Comparison of ENCODE assay signal across 8 cellular contexts in genomic region chrX:386239-386767, GRCh38. TPM values are rescaled to one million over a fixed set of nuclear protein-coding genes. Genes with fewer than 3 reads are reported as not detected.
A peak's percentile ranks its signal among the peaks of the same experiment; 100 is the strongest.
DNase-seq lines count a peak whose midpoint lies in the region; ATAC-seq and TF ChIP-seq lines count a peak whose summit lies in the region.

No MANE protein-coding gene starts in this region.

- peaks cover 15% of the 10 kb centered on the region for H3K4me1 Mint-ChIP-seq in stimulated activated naive CD8-positive, alpha-beta T cell treated with anti-CD3 and anti-CD28 coated beads, Interleukin-15, Interleukin-2, amounts not matched to agents 100 ng/mL and 50 ng/mL, for 24 hours (ENCODE audit: low read depth)

- no peak for TF ChIP-seq CTCF in BE2C (IDR thresholded peaks at IDR 0.05; ENCODE audit: low read depth, low read length)
- no peak for TF ChIP-seq CTCF in adrenal gland (IDR thresholded peaks at IDR 0.05)
- TF ChIP-seq CTCF in lower leg skin (IDR thresholded peaks at IDR 0.05), result no peak

- H3K27ac ChIP-seq in HUES64 (ENCODE audit: low read depth, low read length) (peak overlapping the region; percentile 99; the same call in 1 of the 2 replicates), adrenal gland (peak overlapping the region in 4 of 5 donors; percentile 94 to 99 (median 98))

- H3K4me1 ChIP-seq in BE2C (no peaks in the 10 kb centered on the region), HUES64 (ENCODE audit: insufficient read depth, low read length) (no peaks in the 10 kb centered on the region), adrenal gland (replicated peaks in 1 of 2) (peaks cover 5 to 7% of the 10 kb centered on the region in 2 donors)

- H3K9me3 Mint-ChIP-seq in stimulated activated naive CD8-positive, alpha-beta T cell treated with anti-CD3 and anti-CD28 coated beads, Interleukin-15, Interleukin-2, amounts not matched to agents 100 ng/mL and 50 ng/mL, for 24 hours, result no peaks in the 10 kb centered on the region

- H3K27ac Mint-ChIP-seq in stimulated activated naive CD8-positive, alpha-beta T cell treated with anti-CD3 and anti-CD28 coated beads, Interleukin-15, Interleukin-2, amounts not matched to agents 100 ng/mL and 50 ng/mL, for 24 hours, result no peak overlapping the region

- peak overlapping the region; percentile 75 for H3K4me3 Mint-ChIP-seq in stimulated activated naive CD8-positive, alpha-beta T cell treated with anti-CD3 and anti-CD28 coated beads, Interleukin-15, Interleukin-2, amounts not matched to agents 100 ng/mL and 50 ng/mL, for 24 hours

- H3K9me3 ChIP-seq in BE2C (no peaks in the 10 kb centered on the region), HUES64 (ENCODE audit: insufficient read depth, low read depth, low read length) (no peaks in the 10 kb centered on the region), adrenal gland (replicated peaks in 1 of 3) (no peaks in the 10 kb centered on the region)

- peak; percentile 29 for ATAC-seq in GM21390 (IDR thresholded peaks at IDR 0.05; ENCODE audit: unreplicated experiment)

- under 1% methylated on average over 57 of the region's 57 CpGs for WGBS in HUES64
- 0 to 1% (median 1%) methylated on average over 8 to 57 of the region's 57 CpGs for WGBS in adrenal gland, 4 donors
- 1 to 2% methylated on average over 11 to 22 of the region's 57 CpGs for WGBS in lower leg skin, 2 donors

- H3K9ac ChIP-seq in HUES64 (ENCODE audit: low read depth, low read length), result peak overlapping the region; percentile 99

- H3K27me3 ChIP-seq in BE2C, result no peaks in the 10 kb centered on the region
- H3K27me3 ChIP-seq in HUES64 (ENCODE audit: insufficient read depth, low read length), result no peaks in the 10 kb centered on the region
- no peaks in the 10 kb centered on the region for H3K27me3 ChIP-seq in adrenal gland

- no peaks in the 10 kb centered on the region for H3K27me3 Mint-ChIP-seq in stimulated activated naive CD8-positive, alpha-beta T cell treated with anti-CD3 and anti-CD28 coated beads, Interleukin-15, Interleukin-2, amounts not matched to agents 100 ng/mL and 50 ng/mL, for 24 hours

- H3K4me3 ChIP-seq in BE2C (ENCODE audit: low read depth, low read length) (peak overlapping the region; percentile 69), HUES64 (ENCODE audit: low read length) (peak overlapping the region; percentile 90), adrenal gland (peak overlapping the region; percentile 62 to 98 (median 97)), lower leg skin (ENCODE audit: low read depth, poor library complexity, severe bottlenecking) (peak overlapping the region; percentile 75)

- TF ChIP-seq POLR2A in adrenal gland (IDR thresholded peaks at IDR 0.05) (no peak), lower leg skin (IDR thresholded peaks at IDR 0.05) (no peak)

- intact Hi-C loops in adrenal gland (cut with DNase I) (no loop called here), lower leg skin (cut with DNase I; ENCODE audit: low total_unique reads) (no loop called here)

- H3K36me3 ChIP-seq in BE2C, result no peaks in the 10 kb centered on the region
- H3K36me3 ChIP-seq in HUES64 (ENCODE audit: insufficient read depth, low read length), result peaks cover 10% of the 10 kb centered on the region; the same call in 1 of the 2 replicates
- no peaks in the 10 kb centered on the region for H3K36me3 ChIP-seq in adrenal gland (replicated peaks in 1 of 2)

- no peak for DNase-seq in BE2C
- DNase-seq in adrenal gland, result peak in 1 of 7 donors; percentile 13
- no peak for DNase-seq in lower leg skin (ENCODE audit: low spot score in 2 of 2)
- no peak for DNase-seq in NCI-H1436 (lab: John Stamatoyannopoulos, UW)
- DNase-seq in hepatic stellate cell (ENCODE audit: low spot score), result no peak

- peaks cover 4% of the 10 kb centered on the region for H3K36me3 Mint-ChIP-seq in stimulated activated naive CD8-positive, alpha-beta T cell treated with anti-CD3 and anti-CD28 coated beads, Interleukin-15, Interleukin-2, amounts not matched to agents 100 ng/mL and 50 ng/mL, for 24 hours (ENCODE audit: low read depth)

RNA-seq across cellular contexts. Expression of gene PPP2R3B, which starts 0.4 kb away (rescaled TPM):
- polyA plus RNA-seq in BE2C (2012; ENCODE audit: insufficient read depth, insufficient read length, low read depth), result 4.9 TPM
- polyA plus RNA-seq in HUES64 (2013, experiment 1 of 2), result 39.8 TPM
- 43.6 TPM for polyA plus RNA-seq in HUES64 (2013, experiment 2 of 2)
- total RNA-seq in adrenal gland (10 to 100 TPM in 5 of 8 donors, 1 to 10 TPM in 3; 5.6 to 22.1 (median 12.5) TPM), lower leg skin (100 to 1,000 TPM in 1 of 4 donors, 10 to 100 TPM in 3; 37.6 to 106 (median 46.6) TPM)
- 100 to 1,000 TPM in 1 of 3 donors, 10 to 100 TPM in 1, 1 to 10 TPM in 1; 2.1 to 112 (median 68.8) TPM for polyA plus RNA-seq in adrenal gland
